14 cellular contexts compared by ENCODE assay signal in genomic region chr3:48018841-48019240, GRCh38. TPM values are rescaled to one million over a fixed set of nuclear protein-coding genes. Genes with fewer than 3 reads are reported as not detected.
DNase-seq lines count a peak whose midpoint lies in the region; FAIRE-seq and TF ChIP-seq lines count a peak whose summit lies in the region.
"Had no signal": no experiment of that assay in that cellular context is flagged by ENCODE, and none has a peak within 500 bp of the region (broad histone marks: within the 10 kb centered on the region; RNA-seq: fewer than 3 reads in every experiment).

No MANE protein-coding gene starts in this region.

- no peak for TF ChIP-seq RAD21 in liver (IDR thresholded peaks at IDR 0.05)

- H3K9me3 ChIP-seq in liver (ENCODE audit: control insufficient read depth in 4 of 4, low read length in 3 of 4): no peaks in the 10 kb centered on the region

- TF ChIP-seq CTCF in bronchial epithelial cell (IDR thresholded peaks at IDR 0.05; ENCODE audit: insufficient read depth, low read length, severe bottlenecking) (no peak), liver (IDR thresholded peaks at IDR 0.05; ENCODE audit: low read depth, low read length, missing input control) (no peak), GM10266 (IDR thresholded peaks at IDR 0.05; ENCODE audit: control insufficient read depth, insufficient read depth, low read depth, missing control alignments) (no peak)

- H3K27me3 ChIP-seq in ACC112 (ENCODE audit: insufficient read depth, low read length): no peaks in the 10 kb centered on the region
- no peaks in the 10 kb centered on the region for H3K27me3 ChIP-seq in bronchial epithelial cell (ENCODE audit: control insufficient read depth, insufficient read depth, low read length)
- H3K27me3 ChIP-seq in liver (ENCODE audit: control insufficient read depth in 4 of 4, insufficient read depth in 4 of 4, low read length in 3 of 4): no peaks in the 10 kb centered on the region

- H3K9me3 Mint-ChIP-seq in activated CD4-positive, alpha-beta T cell treated with anti-CD3 and anti-CD28 coated beads, Interleukin-2, amount 10 ng/mL, durations not matched to agents 24 days and 14 days: no peaks in the 10 kb centered on the region

- FAIRE-seq in bronchial epithelial cell (lab: Jason Lieb, UNC) (no peak), GM19239 (lab: Jason Lieb, UNC) (no peak)

- intact Hi-C loops in activated CD4-positive, alpha-beta T cell treated with anti-CD3 and anti-CD28 coated beads, Interleukin-2, amount 10 ng/mL, durations not matched to agents 24 days and 14 days (cut with micrococcal nuclease): no loop called here

- H3K9ac ChIP-seq in liver (ENCODE audit: low read depth in 1 of 2, low read length in 2 of 2): no peak overlapping the region

- DNase-seq in HT1080 (ENCODE audit: low read depth): peak; percentile 76
- peak; percentile 95 for DNase-seq in bronchial epithelial cell (ENCODE audit: low read depth)
- DNase-seq in SHP77 treated with DMSO at 0.1 percent for 48 hours (lab: John Stamatoyannopoulos, UW): no peak
- DNase-seq in GM10266 (ENCODE audit: extremely low spot score): no peak
- DNase-seq in GM19239 (ENCODE audit: insufficient read length, low spot score): no peak
- no peak for DNase-seq in activated CD4-positive, alpha-beta T cell treated with anti-CD3 and anti-CD28 coated beads, Interleukin-2, amount 10 ng/mL, durations not matched to agents 24 days and 14 days
- DNase-seq: activated CD4-positive, alpha-beta T cell treated with anti-CD3 and anti-CD28 coated beads for 36 hours; foreskin melanocyte; NCI-H187 had no signal

- no peaks in the 10 kb centered on the region for H3K27me3 Mint-ChIP-seq in activated CD4-positive, alpha-beta T cell treated with anti-CD3 and anti-CD28 coated beads, Interleukin-2, amount 10 ng/mL, durations not matched to agents 24 days and 14 days
- H3K27me3 Mint-ChIP-seq: activated CD4-positive, alpha-beta T cell treated with anti-CD3 and anti-CD28 coated beads for 36 hours; activated naive CD8-positive, alpha-beta T cell had no signal

- no peak overlapping the region for H2AFZ ChIP-seq in ACC112 (ENCODE audit: low read length, unreplicated experiment)

- H3K4me3 ChIP-seq in ACC112 (ENCODE audit: low read depth, low read length) (no peak overlapping the region), bronchial epithelial cell (ENCODE audit: low read depth, low read length) (no peak overlapping the region), liver (ENCODE audit: low read depth in 1 of 3, low read length in 3 of 3) (no peak overlapping the region)
- H3K4me3 ChIP-seq: skin epidermis had no signal

- H3K4me1 ChIP-seq in ACC112 (ENCODE audit: control insufficient read depth, insufficient read depth, low read length, unreplicated experiment) (peaks cover 44% of the 10 kb centered on the region), liver (ENCODE audit: control insufficient read depth in 4 of 4, insufficient read depth in 4 of 4, low read length in 3 of 4) (peaks cover 2 to 36% (median 22%) of the 10 kb centered on the region in 4 donors)

- H3K36me3 ChIP-seq in ACC112 (ENCODE audit: insufficient read depth, low read length) (no peaks in the 10 kb centered on the region), bronchial epithelial cell (ENCODE audit: control insufficient read depth, insufficient read depth, low read length) (peaks cover 1% of the 10 kb centered on the region), liver (ENCODE audit: control insufficient read depth in 4 of 4, insufficient read depth in 3 of 4, low read depth in 1 of 4, low read length in 3 of 4) (no peaks in the 10 kb centered on the region)

- no peak overlapping the region for H3K27ac Mint-ChIP-seq in activated CD4-positive, alpha-beta T cell treated with anti-CD3 and anti-CD28 coated beads, Interleukin-2, amount 10 ng/mL, durations not matched to agents 24 days and 14 days
- H3K27ac Mint-ChIP-seq: activated CD4-positive, alpha-beta T cell treated with anti-CD3 and anti-CD28 coated beads for 36 hours; activated naive CD8-positive, alpha-beta T cell had no signal

- no peak overlapping the region for H3K4me3 Mint-ChIP-seq in activated CD4-positive, alpha-beta T cell treated with anti-CD3 and anti-CD28 coated beads, Interleukin-2, amount 10 ng/mL, durations not matched to agents 24 days and 14 days
- H3K4me3 Mint-ChIP-seq: activated CD4-positive, alpha-beta T cell treated with anti-CD3 and anti-CD28 coated beads for 36 hours; activated naive CD8-positive, alpha-beta T cell had no signal

- WGBS in liver: 77% methylated on average over 3 of the region's 3 CpGs

- peaks cover 3% of the 10 kb centered on the region for H3K36me3 Mint-ChIP-seq in activated CD4-positive, alpha-beta T cell treated with anti-CD3 and anti-CD28 coated beads, Interleukin-2, amount 10 ng/mL, durations not matched to agents 24 days and 14 days (ENCODE audit: low read depth)

- peaks cover 29% of the 10 kb centered on the region for H3K4me1 Mint-ChIP-seq in activated CD4-positive, alpha-beta T cell treated with anti-CD3 and anti-CD28 coated beads, Interleukin-2, amount 10 ng/mL, durations not matched to agents 24 days and 14 days

- peak overlapping the region; percentile 67 for H3K27ac ChIP-seq in ACC112 (ENCODE audit: low read depth, low read length)
- no peak overlapping the region for H3K27ac ChIP-seq in liver (ENCODE audit: low read depth in 1 of 2, low read length in 2 of 2)
- H3K27ac ChIP-seq: C4-2B, skin epidermis had no signal

- H3K79me2 ChIP-seq in ACC112 (ENCODE audit: control insufficient read depth, insufficient read depth, low read length, unreplicated experiment): peaks cover 84% of the 10 kb centered on the region

TF ChIP-seq in liver, 16 proteins besides CTCF, POLR2A, EP300 and RAD21:
- TF ChIP-seq NR2F2 (IDR thresholded peaks at IDR 0.05) (no peak), SP1 (IDR thresholded peaks at IDR 0.05) (no peak), HNF4A (conservative IDR thresholded peaks at IDR 0.05) (no peak), ZBTB33 (IDR thresholded peaks at IDR 0.05) (no peak), EGR1 (IDR thresholded peaks at IDR 0.05; ENCODE audit: low read depth in 2 of 2) (no peak), RXRA (IDR thresholded peaks at IDR 0.05) (no peak), MAX (IDR thresholded peaks at IDR 0.05) (no peak), YY1 (IDR thresholded peaks at IDR 0.05) (peak; percentile 45), HNF4G (IDR thresholded peaks at IDR 0.05) (no peak)

RNA-seq across cellular contexts. Expression of gene MAP4, which starts 2.6 kb away (rescaled TPM):
- total RNA-seq in HT1080 (2014; rRNA removed; shearing (Covaris generic)): 48.7 and 60.0 TPM in 2 replicates
- 96.1 and 115 TPM in 2 replicates for polyA plus RNA-seq in HT1080 (2015; cell fraction: cytosol; rRNA removed)
- 232 and 242 TPM in 2 replicates for polyA plus RNA-seq in HT1080 (2015; cell fraction: nucleus; rRNA removed)
- 44.8 and 73.2 TPM in 2 replicates for total RNA-seq in bronchial epithelial cell
- total RNA-seq in liver: 10 to 100 TPM; 16.6 to 33.7 TPM
- 10 to 100 TPM; 27.8 to 41.4 TPM for polyA plus RNA-seq in liver
- 130 and 138 TPM in 2 replicates for total RNA-seq in activated CD4-positive, alpha-beta T cell treated with anti-CD3 and anti-CD28 coated beads, Interleukin-2, amount 10 ng/mL, durations not matched to agents 24 days and 14 days

Comparison
In these comparisons a context has a peak if more than half of its experiments do, and no peak if none do; other contexts are left out.
1. DNase-seq: peak in HT1080 (single experiment) and bronchial epithelial cell (single experiment); none in SHP77 treated with DMSO at 0.1 percent for 48 hours (single experiment), GM10266 (single experiment), GM19239 (single experiment) and activated CD4-positive, alpha-beta T cell treated with anti-CD3 and anti-CD28 coated beads, Interleukin-2, amount 10 ng/mL, durations not matched to agents 24 days and 14 days (single experiment).